In genomic region chr1:89762431-89762800, GRCh38 we compare ENCODE assay signal across 8 cellular contexts. TPM values are rescaled to one million over a fixed set of nuclear protein-coding genes. Genes with fewer than 3 reads are reported as not detected.
DNase-seq lines count a peak whose midpoint lies in the region; ATAC-seq, FAIRE-seq and TF ChIP-seq lines count a peak whose summit lies in the region.

No MANE protein-coding gene starts in this region.

- TF ChIP-seq CTCF in dorsolateral prefrontal cortex (IDR thresholded peaks at IDR 0.05 in 54 of 56, conservative IDR thresholded peaks at IDR 0.05 in 2 of 56; ENCODE audit: low read depth in 1 of 56, partially characterized antibody in 56 of 56) (no peak), omental fat pad (IDR thresholded peaks at IDR 0.05) (no peak), lower leg skin (IDR thresholded peaks at IDR 0.05) (no peak)

- peaks cover 60% of the 10 kb centered on the region for H3K4me1 Mint-ChIP-seq in activated CD4-positive, alpha-beta T cell treated with anti-CD3 and anti-CD28 coated beads for 36 hours

- no peak for ATAC-seq in activated CD4-positive, alpha-beta T cell treated with anti-CD3 and anti-CD28 coated beads for 36 hours
- ATAC-seq in omental fat pad (ENCODE audit: low FRiP score), result peak; percentile 31
- ATAC-seq in GM21619 (IDR thresholded peaks at IDR 0.05; ENCODE audit: unreplicated experiment), result no peak

- H3K27me3 ChIP-seq in dorsolateral prefrontal cortex, result no peaks in the 10 kb centered on the region

- H3K27me3 Mint-ChIP-seq in activated CD4-positive, alpha-beta T cell treated with anti-CD3 and anti-CD28 coated beads for 36 hours, result no peaks in the 10 kb centered on the region

- peak overlapping the region; percentile 89 for H3K27ac Mint-ChIP-seq in activated CD4-positive, alpha-beta T cell treated with anti-CD3 and anti-CD28 coated beads for 36 hours

- DNase-seq in activated CD4-positive, alpha-beta T cell treated with anti-CD3 and anti-CD28 coated beads for 36 hours, result no peak
- DNase-seq in activated CD4-positive, alpha-beta T cell treated with anti-CD3 and anti-CD28 coated beads, Interleukin-2, amount 50 U/mL, for 1 hour, result no peak
- DNase-seq in NCI-H526 (lab: John Stamatoyannopoulos, UW) (peak; percentile 13 to 78), dorsolateral prefrontal cortex (no peak), omental fat pad (ENCODE audit: low spot score) (no peak), lower leg skin (ENCODE audit: low spot score in 2 of 2) (no peak), GM19239 (ENCODE audit: insufficient read length, low spot score) (no peak)

- H3K4me3 ChIP-seq in dorsolateral prefrontal cortex (peak overlapping the region; percentile 39 to 79 (median 62)), lower leg skin (ENCODE audit: low read depth, poor library complexity, severe bottlenecking) (no peak overlapping the region)

- no peak for FAIRE-seq in GM19239 (lab: Jason Lieb, UNC)

- no peak for TF ChIP-seq POLR2A in lower leg skin (IDR thresholded peaks at IDR 0.05)

- CTCF ChIA-PET in activated CD4-positive, alpha-beta T cell treated with anti-CD3 and anti-CD28 coated beads for 36 hours (lab: Charles Lee), result interaction anchor here (0.6 to 8.9 kb wide), 47 partner anchors 9 to 779 kb away, joined by 3 to 157 read pairs (median 6); partner anchors contain the start of gene LRRC8C

- peaks cover 3% of the 10 kb centered on the region for H3K36me3 Mint-ChIP-seq in activated CD4-positive, alpha-beta T cell treated with anti-CD3 and anti-CD28 coated beads for 36 hours (ENCODE audit: low read depth)

- WGBS in lower leg skin, 2 donors, result 34 to 59% methylated on average over 13 of the region's 13 CpGs

- H3K9me3 Mint-ChIP-seq in activated CD4-positive, alpha-beta T cell treated with anti-CD3 and anti-CD28 coated beads for 36 hours (ENCODE audit: low read depth), result no peaks in the 10 kb centered on the region

- H3K4me3 Mint-ChIP-seq in activated CD4-positive, alpha-beta T cell treated with anti-CD3 and anti-CD28 coated beads for 36 hours, result peak overlapping the region; percentile 68

- intact Hi-C loops in activated CD4-positive, alpha-beta T cell treated with anti-CD3 and anti-CD28 coated beads for 36 hours (cut with DNase I, micrococcal nuclease), result loop anchor here (2.0 kb wide), 4 partner anchors 70 to 244 kb away; partner anchors contain the start of gene LRRC8B (in 1 of the 2)
- intact Hi-C loops in dorsolateral prefrontal cortex (cut with DNase I) (loop anchor here (2.0 to 10.0 kb wide), 5 partner anchors 130 to 280 kb away; partner anchors contain the start of gene LRRC8C (in 1 of the 2)), lower leg skin (cut with DNase I; ENCODE audit: low total_unique reads) (loop anchor here (10.0 kb wide), 3 partner anchors 158 to 278 kb away; no protein-coding TSS in a partner anchor)

- POLR2A ChIA-PET in activated CD4-positive, alpha-beta T cell treated with anti-CD3 and anti-CD28 coated beads for 36 hours (lab: Charles Lee), result interaction anchor here (1.1 to 2.0 kb wide), 7 partner anchors 19 to 159 kb away, joined by 3 to 13 read pairs (median 7); partner anchors contain the start of gene LRRC8C

- H3K27ac ChIP-seq in dorsolateral prefrontal cortex, result peak overlapping the region in 44 of 59 donors; percentile 5 to 88 (median 70)

RNA-seq across cellular contexts. Expression of gene LRRC8D, which starts 58.4 kb away (rescaled TPM):
- total RNA-seq in activated CD4-positive, alpha-beta T cell treated with anti-CD3 and anti-CD28 coated beads for 36 hours, result 10 to 100 TPM; 24.3 to 30.0 TPM
- total RNA-seq in dorsolateral prefrontal cortex, result 100 to 1,000 TPM in 1 of 120 experiments, 10 to 100 TPM in 119; 24.3 to 104 (median 44.2) TPM
- 10 to 100 TPM in 1 of 4 donors, 1 to 10 TPM in 3; 6.9 to 13.2 (median 8.8) TPM for total RNA-seq in omental fat pad
- total RNA-seq in lower leg skin, result 10 to 100 TPM; 14.4 to 17.7 (median 15.7) TPM

Comparison
In these comparisons a context has a peak if more than half of its experiments do, and no peak if none do; other contexts are left out.
1. DNase-seq: peak in NCI-H526 (2 of 2); none in activated CD4-positive, alpha-beta T cell treated with anti-CD3 and anti-CD28 coated beads for 36 hours (single experiment), activated CD4-positive, alpha-beta T cell treated with anti-CD3 and anti-CD28 coated beads, Interleukin-2, amount 50 U/mL, for 1 hour (single experiment), dorsolateral prefrontal cortex (0 of 10), omental fat pad (single experiment), lower leg skin (0 of 2) and GM19239 (single experiment).